Comparison of ENCODE assay signal across 8 cellular contexts in the genomic region with DNA sequence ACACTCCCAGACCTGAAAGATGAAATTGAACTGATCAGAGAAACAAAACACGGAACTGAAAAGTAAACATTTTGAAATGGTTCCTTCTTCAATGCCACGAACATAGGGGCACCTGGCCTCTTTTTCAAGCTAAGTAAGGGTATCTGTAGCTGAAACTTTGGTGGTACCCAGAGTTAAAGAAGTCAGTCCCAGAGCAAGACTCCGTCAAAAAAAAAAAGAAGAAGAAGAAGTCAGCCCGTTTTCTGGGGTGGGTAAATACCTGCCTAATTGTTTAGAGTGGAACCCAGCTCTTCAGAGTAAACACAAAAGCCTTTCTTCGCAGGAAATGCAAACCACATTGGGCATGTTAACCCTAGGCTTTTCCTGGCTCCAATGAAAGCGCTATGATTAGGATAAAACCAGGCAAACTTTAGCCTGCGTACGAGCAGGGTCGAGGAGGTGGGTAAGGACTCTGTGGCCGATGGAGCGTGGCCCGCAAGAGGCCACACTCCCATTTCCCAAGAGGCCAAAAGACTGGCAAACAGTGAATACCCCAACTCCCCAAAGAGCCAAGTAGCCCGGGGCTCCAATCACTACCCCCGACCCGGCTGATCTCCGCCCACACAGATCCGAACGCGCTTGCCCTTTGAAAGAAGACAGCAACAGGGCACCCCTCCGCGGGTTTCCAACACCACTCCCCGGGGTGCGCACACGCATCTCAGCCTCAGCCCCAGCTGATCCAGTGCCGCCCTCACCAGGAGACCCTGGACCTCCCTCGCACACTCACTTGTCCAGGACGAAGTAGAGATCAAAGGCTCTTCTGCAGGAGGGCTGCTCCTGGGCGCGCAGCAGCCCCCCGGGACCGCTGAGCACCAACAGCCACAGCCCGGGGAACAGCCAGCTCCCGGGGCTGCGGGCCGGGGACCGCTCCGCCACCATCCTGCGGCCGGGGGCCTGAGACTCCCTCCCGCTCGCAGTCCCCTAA. TPM values are rescaled to one million over a fixed set of nuclear protein-coding genes. Genes with fewer than 3 reads are reported as not detected.
DNase-seq lines count a peak whose midpoint lies in the region; ATAC-seq, FAIRE-seq and TF ChIP-seq lines count a peak whose summit lies in the region.

No MANE protein-coding gene starts in this region.

- WGBS in pancreas, 2 donors, result 4 to 5% methylated on average over 36 to 41 of the region's 41 CpGs

- peak overlapping the region; percentile 82 for H3K4me2 ChIP-seq in PC-9

- no peaks in the 10 kb centered on the region for H3K9me2 ChIP-seq in PC-9 (ENCODE audit: insufficient read depth)

- BruUV-seq in PC-9 (replicated peaks; lab: Mats Ljungman, UMichigan), result no TSS peak

- H3K27ac ChIP-seq in PC-9, result no peak overlapping the region
- peak overlapping the region in 3 of 4 donors; percentile 66 to 86 (median 80) for H3K27ac ChIP-seq in pancreas

- H3K79me2 ChIP-seq in PC-9 (ENCODE audit: low read depth), result no peaks in the 10 kb centered on the region

- TF ChIP-seq CTCF in PC-9 (conservative IDR thresholded peaks at IDR 0.05), result no peak
- TF ChIP-seq CTCF in pancreas (IDR thresholded peaks at IDR 0.05), result no peak

- DNase-seq in ACHN (peak; percentile 64), PC-9 (no peak), germinal center (ENCODE audit: low spot score) (peak; percentile 29), pancreas (peak in 5 of 6 donors; percentile 19 to 65 (median 49)), midbrain (lab: John Stamatoyannopoulos, UW) (no peak)
- peak; percentile 33 for DNase-seq in activated effector memory CD4-positive, alpha-beta T cell treated with Interleukin-2 at 50 U/mL for 16 hours

- peaks cover 10% of the 10 kb centered on the region; the same call in 1 of the 2 replicates for H3F3A ChIP-seq in PC-9 (ENCODE audit: insufficient read depth, low read depth)

- ATAC-seq in GM18907 (IDR thresholded peaks at IDR 0.05; ENCODE audit: unreplicated experiment) (peak; percentile 37), HG03103 (IDR thresholded peaks at IDR 0.05; ENCODE audit: low read depth, unreplicated experiment) (peak; percentile 20), pancreas (peak; percentile 44 to 66 (median 50))

- H4K20me1 ChIP-seq in PC-9 (ENCODE audit: insufficient read depth), result no peaks in the 10 kb centered on the region

- CTCF ChIA-PET in PC-9 (lab: Charles Lee), result no interaction called here

- in situ Hi-C loops in ACHN (cut with HindIII; ENCODE audit: low pct_ligation_motif_present, low pct_unique_long_range_greater_than_20kb, low sequenced_read_pairs), result no loop called here

- H3K4me3 ChIP-seq in PC-9 (peak overlapping the region; percentile 70; the same call in 1 of the 2 replicates), pancreas (peak overlapping the region; percentile 72 to 87 (median 79))

- intact Hi-C loops in PC-9 (cut with micrococcal nuclease; ENCODE audit: unreplicated experiment), result loop anchor here (10.0 kb wide), 1 partner anchor 113 kb away; no protein-coding TSS in a partner anchor
- intact Hi-C loops in pancreas (cut with DNase I), result no loop called here

- peak overlapping the region; percentile 97 for H2AFZ ChIP-seq in PC-9

- H3K4me1 ChIP-seq in PC-9 (replicated peaks; ENCODE audit: insufficient read depth), result peaks cover 21% of the 10 kb centered on the region
- H3K4me1 ChIP-seq in pancreas, result peaks cover 0 to 22% (median 0%) of the 10 kb centered on the region in 3 donors

- H3K9me3 ChIP-seq in PC-9 (ENCODE audit: insufficient read depth, low read depth), result no peaks in the 10 kb centered on the region
- no peaks in the 10 kb centered on the region for H3K9me3 ChIP-seq in pancreas

- no peaks in the 10 kb centered on the region for H3K27me3 ChIP-seq in PC-9 (ENCODE audit: insufficient read depth, low read depth)
- H3K27me3 ChIP-seq in pancreas, result no peaks in the 10 kb centered on the region

- no peaks in the 10 kb centered on the region for H3K36me3 ChIP-seq in PC-9 (ENCODE audit: low read depth)
- no peaks in the 10 kb centered on the region for H3K36me3 ChIP-seq in pancreas

- no peak for FAIRE-seq in pancreas (lab: Jason Lieb, UNC)

- POLR2A ChIA-PET in PC-9 (lab: Charles Lee; ENCODE audit: unreplicated experiment), result no interaction called here

RNA-seq across cellular contexts. Expression of a gene that starts 1.1 kb away (rescaled TPM):
- total RNA-seq in PC-9 (2021) (2.0 and 3.0 TPM in 2 replicates), pancreas (10 to 100 TPM in 2 of 6 donors, 1 to 10 TPM in 4; 3.8 to 22.4 (median 7.4) TPM)
- polyA plus RNA-seq in pancreas, result 1 to 10 TPM; 1.4 to 1.8 TPM

Comparison
In these comparisons a context has a peak if more than half of its experiments do, and no peak if none do; other contexts are left out.
1. DNase-seq: peak in ACHN (single experiment), activated effector memory CD4-positive, alpha-beta T cell treated with Interleukin-2 at 50 U/mL for 16 hours (single experiment), germinal center (single experiment) and pancreas (5 of 6); none in PC-9 (0 of 2) and midbrain (single experiment).
2. Peak in every context shown above with its lines, with median percentiles within 50 percentile points of each other: ATAC-seq.